In the genomic region with DNA sequence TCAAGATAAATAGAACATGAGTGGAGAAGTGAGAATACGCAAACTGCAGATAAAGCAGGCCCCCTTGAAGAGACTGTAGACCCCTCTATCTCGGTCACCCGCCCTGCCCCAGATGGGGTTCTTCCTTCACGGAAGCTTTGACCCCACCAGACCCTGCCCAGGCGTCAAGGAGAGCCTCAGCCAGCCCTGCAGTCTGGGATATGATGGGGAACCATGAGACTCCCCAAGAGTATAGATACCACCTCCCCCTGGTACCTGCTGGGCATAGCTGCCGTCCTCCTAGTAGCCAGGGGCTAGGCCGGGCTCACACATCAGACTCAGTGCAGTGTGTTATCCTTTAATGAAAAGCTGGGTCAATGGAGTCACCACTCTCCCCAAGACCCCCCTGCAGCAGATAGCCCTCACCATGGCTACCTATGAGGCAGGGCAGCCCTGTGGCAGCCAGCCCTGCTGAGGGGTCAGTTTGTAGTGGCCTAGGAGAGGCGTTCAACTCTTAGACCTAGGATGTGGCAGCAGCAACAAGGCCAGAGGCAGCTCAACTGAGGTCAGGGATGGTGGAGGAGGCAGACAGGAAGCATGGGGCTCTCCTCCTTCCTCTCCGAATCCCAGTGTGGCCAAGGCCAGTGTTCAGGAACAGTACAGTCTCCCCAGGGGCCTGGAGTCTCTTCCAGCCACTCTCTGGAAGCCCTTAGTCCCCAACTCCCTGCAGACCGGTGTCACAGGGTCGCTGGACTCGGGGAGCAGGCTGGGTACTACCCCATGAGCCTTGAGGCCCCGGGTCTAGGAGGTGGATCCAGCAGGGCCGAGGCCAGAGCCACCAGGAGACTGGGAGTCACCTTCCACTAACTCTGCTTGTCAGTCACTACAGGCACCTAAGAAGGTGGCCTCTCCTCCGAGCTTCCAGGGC, we compare ENCODE assay signal across 16 cellular contexts. TPM values are rescaled to one million over a fixed set of nuclear protein-coding genes. Genes with fewer than 3 reads are reported as not detected.
DNase-seq lines count a peak whose midpoint lies in the region; ATAC-seq and TF ChIP-seq lines count a peak whose summit lies in the region.
"Had no signal": no experiment of that assay in that cellular context is flagged by ENCODE, and none has a peak within 500 bp of the region (broad histone marks: within the 10 kb centered on the region; RNA-seq: fewer than 3 reads in every experiment).

No MANE protein-coding gene starts in this region.

- H3K27ac Mint-ChIP-seq in endothelial cell (ENCODE audit: unreplicated experiment) = no peak overlapping the region
- H3K27ac Mint-ChIP-seq: naive thymus-derived CD4-positive, alpha-beta T cell had no signal

- peaks cover 47% of the 10 kb centered on the region for H3K36me3 ChIP-seq in right atrium auricular region
- H3K36me3 ChIP-seq in left ventricle myocardium inferior = peaks cover 50% of the 10 kb centered on the region
- peaks cover 6 to 18% of the 10 kb centered on the region in 2 donors for H3K36me3 ChIP-seq in prostate gland

- DNase-seq in right atrium auricular region (ENCODE audit: low spot score) (peak; percentile 57), left ventricle myocardium inferior (no peak), endothelial cell (ENCODE audit: low spot score) (peak; percentile 2), prostate gland (ENCODE audit: low spot score) (peak; percentile 4), NCI-H526 (lab: John Stamatoyannopoulos, UW) (no peak), NCI-H2107 treated with DMSO at 0.1 percent for 48 hours (lab: John Stamatoyannopoulos, UW; ENCODE audit: unreplicated experiment) (no peak)
- no peak for DNase-seq in stimulated activated CD4-positive, alpha-beta T cell treated with anti-CD3 and anti-CD28 coated beads, Interleukin-15, amount 100 ng/mL, for 24 hours
- DNase-seq: activated CD4-positive, CD25-positive, alpha-beta regulatory T cell treated with anti-CD3 and anti-CD28 coated beads, Interleukin-2, amount 50 U/mL, for 72 hours; HCEC 1CT; left colon; NCI-H1930; NCI-H526 treated with DMSO at 0.1 percent for 48 hours had no signal

- no peak for TF ChIP-seq CTCF in right atrium auricular region (IDR thresholded peaks at IDR 0.05)
- TF ChIP-seq CTCF in left ventricle myocardium inferior (IDR thresholded peaks at IDR 0.05; ENCODE audit: borderline replicate concordance) = no peak
- no peak for TF ChIP-seq CTCF in endothelial cell (IDR thresholded peaks at IDR 0.05; ENCODE audit: unreplicated experiment)
- no peak for TF ChIP-seq CTCF in prostate gland (IDR thresholded peaks at IDR 0.05)

- H3K27me3 Mint-ChIP-seq in endothelial cell (ENCODE audit: unreplicated experiment) = peaks cover 4% of the 10 kb centered on the region

- H3K27ac ChIP-seq in right atrium auricular region (peak overlapping the region; percentile 67 to 76), left ventricle myocardium inferior (replicated peaks) (no peak overlapping the region), prostate gland (peak overlapping the region; percentile 37 to 77)

- WGBS in prostate gland = 94% methylated on average over 15 of the region's 15 CpGs

- no peaks in the 10 kb centered on the region for H3K27me3 ChIP-seq in right atrium auricular region
- H3K27me3 ChIP-seq in left ventricle myocardium inferior (ENCODE audit: low read depth) = no peaks in the 10 kb centered on the region
- H3K27me3 ChIP-seq in prostate gland (replicated peaks; ENCODE audit: insufficient read depth) = no peaks in the 10 kb centered on the region

- H3K4me3 ChIP-seq in right atrium auricular region (no peak overlapping the region), left ventricle myocardium inferior (no peak overlapping the region), prostate gland (no peak overlapping the region)

- H3K9me3 ChIP-seq in right atrium auricular region (no peaks in the 10 kb centered on the region), left ventricle myocardium inferior (replicated peaks) (no peaks in the 10 kb centered on the region), prostate gland (no peaks in the 10 kb centered on the region)

- no peak for ATAC-seq in GM21515 (IDR thresholded peaks at IDR 0.05; ENCODE audit: unreplicated experiment)
- ATAC-seq: left colon; naive thymus-derived CD4-positive, alpha-beta T cell; Panc1 had no signal

- no peak for TF ChIP-seq POLR2A in prostate gland (IDR thresholded peaks at IDR 0.05)

- peaks cover 29% of the 10 kb centered on the region for H3K36me3 Mint-ChIP-seq in endothelial cell (ENCODE audit: low read depth, unreplicated experiment)
- H3K36me3 Mint-ChIP-seq: naive thymus-derived CD4-positive, alpha-beta T cell had no signal

- no peaks in the 10 kb centered on the region for H3K9me3 Mint-ChIP-seq in endothelial cell (ENCODE audit: unreplicated experiment)
- H3K9me3 Mint-ChIP-seq: naive thymus-derived CD4-positive, alpha-beta T cell had no signal

- H3K4me1 Mint-ChIP-seq in endothelial cell (ENCODE audit: unreplicated experiment) = peaks cover 10% of the 10 kb centered on the region

- intact Hi-C loops in left ventricle myocardium inferior (cut with micrococcal nuclease) = loop anchor here (5.0 kb wide), 1 partner anchor 34 kb away; no protein-coding TSS in a partner anchor
- intact Hi-C loops in prostate gland (cut with DNase I) = loop anchor here (2.0 to 5.0 kb wide), 2 partner anchors 27 to 154 kb away; partner anchors contain the start of genes PFKFB4 and PLXNB1

- H3K4me1 ChIP-seq in right atrium auricular region (peaks cover 0 to 18% of the 10 kb centered on the region in 2 donors), left ventricle myocardium inferior (peaks cover 13% of the 10 kb centered on the region), prostate gland (replicated peaks) (no peaks in the 10 kb centered on the region)

- H3K4me3 Mint-ChIP-seq in endothelial cell (ENCODE audit: unreplicated experiment) = no peak overlapping the region
- H3K4me3 Mint-ChIP-seq: naive thymus-derived CD4-positive, alpha-beta T cell had no signal

RNA-seq across cellular contexts. Expression of gene PLXNB1, which starts 26.1 kb away (rescaled TPM):
- total RNA-seq in right atrium auricular region (10 to 100 TPM; 69.4 to 73.0 TPM), left ventricle myocardium inferior (42.6 TPM), endothelial cell (ENCODE audit: unreplicated experiment) (68.7 TPM), prostate gland (100 to 1,000 TPM; 115 to 182 TPM)

RNA-seq across cellular contexts. Expression of gene FBXW12, which starts 31.8 kb away (rescaled TPM):
- total RNA-seq in right atrium auricular region = not detected
- total RNA-seq in left ventricle myocardium inferior = not detected
- total RNA-seq in endothelial cell (ENCODE audit: unreplicated experiment) = not detected
- total RNA-seq in prostate gland = under 1 TPM in 1 of 2 donors, not detected in 1; 0.68 TPM
- total RNA-seq: left colon; naive thymus-derived CD4-positive, alpha-beta T cell; T-helper 1 cell treated with Interleukin-12 subunit alpha and Interleukin-12 subunit beta and Interleukin-4 antibody, amounts not matched to agents 30 ng/mL and 1 ng/mL, for 36 hours had no signal

RNA-seq across cellular contexts. Expression of gene CCDC51, which starts 36.1 kb away (rescaled TPM):
- 1 to 10 TPM; 8.4 to 9.2 TPM for total RNA-seq in right atrium auricular region
- 13.9 TPM for total RNA-seq in left ventricle myocardium inferior
- 11.8 TPM for total RNA-seq in endothelial cell (ENCODE audit: unreplicated experiment)
- total RNA-seq in prostate gland = 10 to 100 TPM; 12.7 to 14.8 TPM

RNA-seq across cellular contexts. Expression of gene TMA7, which starts 36.3 kb away (rescaled TPM):
- total RNA-seq in right atrium auricular region (100 to 1,000 TPM; 194 to 286 TPM), left ventricle myocardium inferior (258 TPM), endothelial cell (ENCODE audit: unreplicated experiment) (326 TPM), prostate gland (100 to 1,000 TPM; 310 to 446 TPM)

RNA-seq across cellular contexts. Expression of gene ATRIP, which starts 42.8 kb away (rescaled TPM):
- 1 to 10 TPM; 2.0 to 3.1 TPM for total RNA-seq in right atrium auricular region
- 4.3 TPM for total RNA-seq in left ventricle myocardium inferior
- 11.2 TPM for total RNA-seq in endothelial cell (ENCODE audit: unreplicated experiment)
- 10 to 100 TPM in 1 of 2 donors, 1 to 10 TPM in 1; 7.7 to 16.5 TPM for total RNA-seq in prostate gland

Comparison
In these comparisons a context has a peak if more than half of its experiments do, and no peak if none do; other contexts are left out.
1. DNase-seq: peak in right atrium auricular region (single experiment), endothelial cell (single experiment) and prostate gland (single experiment); none in left ventricle myocardium inferior (single experiment), NCI-H526 (0 of 2), stimulated activated CD4-positive, alpha-beta T cell treated with anti-CD3 and anti-CD28 coated beads, Interleukin-15, amount 100 ng/mL, for 24 hours (single experiment) and NCI-H2107 treated with DMSO at 0.1 percent for 48 hours (single experiment).